ENCODE assay signal across 11 cellular contexts in the genomic region with DNA sequence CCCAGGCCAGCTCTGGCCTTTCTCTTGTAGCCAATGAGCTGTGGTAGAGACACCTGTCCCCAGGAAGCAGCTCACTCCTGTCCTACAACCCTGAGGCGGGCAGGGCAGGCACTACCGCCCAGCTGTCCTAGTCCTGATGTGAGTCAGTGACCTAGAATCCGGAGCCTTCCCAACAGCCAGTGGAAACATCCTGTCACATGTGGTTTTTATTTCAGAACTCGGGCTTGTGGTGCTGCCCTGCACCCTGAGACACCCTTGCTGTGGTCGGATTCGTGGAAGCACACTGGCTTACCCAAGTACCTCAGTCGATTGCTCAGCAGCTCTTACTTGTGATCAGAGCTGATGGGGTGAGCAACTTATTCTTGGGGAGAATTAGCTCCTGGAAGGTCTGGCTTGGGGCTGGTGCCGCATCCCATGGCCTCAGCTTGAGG.
A peak's percentile ranks its signal among the peaks of the same experiment; 100 is the strongest.
DNase-seq lines count a peak whose midpoint lies in the region; ATAC-seq and TF ChIP-seq lines count a peak whose summit lies in the region.
"Had no signal": no experiment of that assay in that cellular context is flagged by ENCODE, and none has a peak within 500 bp of the region (broad histone marks: within the 10 kb centered on the region; RNA-seq: fewer than 3 reads in every experiment).

No MANE protein-coding gene starts in this region.

- peaks cover 48% of the 10 kb centered on the region for H3K27me3 Mint-ChIP-seq in stimulated activated naive CD8-positive, alpha-beta T cell treated with anti-CD3 and anti-CD28 coated beads, Interleukin-15, amount 100 ng/mL, for 72 hours

- H3K4me3 Mint-ChIP-seq in stimulated activated naive CD8-positive, alpha-beta T cell treated with anti-CD3 and anti-CD28 coated beads, Interleukin-15, amount 100 ng/mL, for 72 hours = no peak overlapping the region

- no peak for TF ChIP-seq RAD21 in SK-N-SH (IDR thresholded peaks at IDR 0.05; ENCODE audit: low read length)

- H2AFZ ChIP-seq in SK-N-SH (ENCODE audit: low read depth) = no peak overlapping the region

- H3K9ac ChIP-seq in SK-N-SH = no peak overlapping the region
- H3K9ac ChIP-seq: KMS-11 had no signal

- POLR2A ChIA-PET in SK-N-SH (lab: Yijun Ruan, JAX) = no interaction called here

- TF ChIP-seq EP300 in SK-N-SH (IDR thresholded peaks at IDR 0.05; ENCODE audit: borderline replicate concordance in 1 of 2, low read depth in 1 of 2, low read length in 1 of 2) (no peak), suprapubic skin (IDR thresholded peaks at IDR 0.05) (no peak)

- H3K9me3 ChIP-seq in SK-N-SH = no peaks in the 10 kb centered on the region
- no peaks in the 10 kb centered on the region for H3K9me3 ChIP-seq in suprapubic skin
- H3K9me3 ChIP-seq: right atrium auricular region had no signal

- CTCF ChIA-PET in SK-N-SH (lab: Yijun Ruan, JAX) = interaction anchor here (0.5 to 1.8 kb wide), 3 partner anchors 20 to 1941 kb away, joined by 3 to 5 read pairs (median 4); no protein-coding TSS in a partner anchor

- no peaks in the 10 kb centered on the region for H3K36me3 ChIP-seq in SK-N-SH (replicated peaks in 1 of 2; ENCODE audit: control insufficient read depth in 1 of 2, insufficient read depth in 2 of 2, low read length in 1 of 2)
- H3K36me3 ChIP-seq in suprapubic skin = no peaks in the 10 kb centered on the region
- H3K36me3 ChIP-seq: right atrium auricular region had no signal

- no peak overlapping the region for H3K27ac Mint-ChIP-seq in stimulated activated naive CD8-positive, alpha-beta T cell treated with anti-CD3 and anti-CD28 coated beads, Interleukin-15, amount 100 ng/mL, for 72 hours

- H3K4me2 ChIP-seq in SK-N-SH = no peak overlapping the region
- H3K4me2 ChIP-seq: KMS-11 had no signal

- H3K27ac ChIP-seq in SK-N-SH (ENCODE audit: low read depth in 2 of 2, low read length in 1 of 2) (no peak overlapping the region), suprapubic skin (no peak overlapping the region)
- H3K27ac ChIP-seq: KMS-11, right atrium auricular region had no signal

- 31% methylated on average over 4 of the region's 8 CpGs for WGBS in SK-N-SH (ENCODE audit: low lambda C conversion rate)
- WGBS in suprapubic skin = 70% methylated on average over 2 of the region's 8 CpGs

- DNase-seq in stimulated activated naive CD8-positive, alpha-beta T cell treated with anti-CD3 and anti-CD28 coated beads, Interleukin-15, Interleukin-2, amounts not matched to agents 100 U/mL and 50 U/mL, for 24 hours = no peak
- DNase-seq in stimulated activated naive CD8-positive, alpha-beta T cell treated with anti-CD3 and anti-CD28 coated beads, Interleukin-15, amount 100 ng/mL, for 72 hours = no peak
- DNase-seq in SK-N-SH (no peak), NCI-H1694 (lab: John Stamatoyannopoulos, UW) (no peak), suprapubic skin (ENCODE audit: low spot score in 2 of 2) (no peak), NCI-H82 (lab: John Stamatoyannopoulos, UW) (no peak)
- DNase-seq: activated CD8-positive, alpha-beta memory T cell treated with anti-CD3 and anti-CD28 coated beads for 24 hours had no signal

- H3K79me2 ChIP-seq in SK-N-SH (ENCODE audit: insufficient read depth) = no peaks in the 10 kb centered on the region

- peaks cover 1% of the 10 kb centered on the region; the same call in 1 of the 2 replicates for H3K27me3 ChIP-seq in SK-N-SH (ENCODE audit: insufficient read depth)
- no peaks in the 10 kb centered on the region for H3K27me3 ChIP-seq in suprapubic skin
- H3K27me3 ChIP-seq: right atrium auricular region had no signal

- no peaks in the 10 kb centered on the region for H3K4me1 Mint-ChIP-seq in stimulated activated naive CD8-positive, alpha-beta T cell treated with anti-CD3 and anti-CD28 coated beads, Interleukin-15, amount 100 ng/mL, for 72 hours

- no peaks in the 10 kb centered on the region for H3F3A ChIP-seq in SK-N-SH (replicated peaks; ENCODE audit: insufficient read depth)

- peak; percentile 65 for ATAC-seq in stimulated activated naive CD8-positive, alpha-beta T cell treated with anti-CD3 and anti-CD28 coated beads, Interleukin-15, Interleukin-2, amounts not matched to agents 100 U/mL and 50 U/mL, for 24 hours
- ATAC-seq in stimulated activated naive CD8-positive, alpha-beta T cell treated with anti-CD3 and anti-CD28 coated beads, Interleukin-15, amount 100 ng/mL, for 72 hours = no peak
- ATAC-seq in esophagus mucosa (peak; percentile 38), GM21367 (IDR thresholded peaks at IDR 0.05; ENCODE audit: unreplicated experiment) (no peak)

- H3K4me1 ChIP-seq in SK-N-SH (ENCODE audit: control insufficient read depth in 1 of 2, insufficient read depth in 2 of 2, low read depth in 1 of 2, low read length in 1 of 2) (no peaks in the 10 kb centered on the region), suprapubic skin (peaks cover 3% of the 10 kb centered on the region)
- H3K4me1 ChIP-seq: right atrium auricular region had no signal

- H4K20me1 ChIP-seq in SK-N-SH (ENCODE audit: insufficient read depth) = no peaks in the 10 kb centered on the region

- no peaks in the 10 kb centered on the region for H3K9me3 Mint-ChIP-seq in stimulated activated naive CD8-positive, alpha-beta T cell treated with anti-CD3 and anti-CD28 coated beads, Interleukin-15, amount 100 ng/mL, for 72 hours

- H3K9me2 ChIP-seq in SK-N-SH = no peaks in the 10 kb centered on the region

- no peak overlapping the region for H3K4me3 ChIP-seq in SK-N-SH (ENCODE audit: low read depth in 2 of 2, low read length in 1 of 2)
- H3K4me3 ChIP-seq in suprapubic skin = no peak overlapping the region
- H3K4me3 ChIP-seq: right atrium auricular region had no signal

- TF ChIP-seq CTCF in SK-N-SH (IDR thresholded peaks at IDR 0.05) = no peak
- no peak for TF ChIP-seq CTCF in suprapubic skin (IDR thresholded peaks at IDR 0.05)

- no peak for TF ChIP-seq POLR2A in suprapubic skin (IDR thresholded peaks at IDR 0.05)

TF ChIP-seq in SK-N-SH, 30 proteins besides CTCF, POLR2A, EP300 and RAD21:
- TF ChIP-seq FOXM1 (IDR thresholded peaks at IDR 0.05; ENCODE audit: low read depth) = no peak
- TF ChIP-seq TCF12 (IDR thresholded peaks at IDR 0.05) = peak; percentile 56; the same call in 1 of the 2 replicates
TF ChIP-seq in SK-N-SH: peak in this region for 1.

Comparison
In these comparisons a context has a peak if more than half of its experiments do, and no peak if none do; other contexts are left out.
1. ATAC-seq: peak in stimulated activated naive CD8-positive, alpha-beta T cell treated with anti-CD3 and anti-CD28 coated beads, Interleukin-15, Interleukin-2, amounts not matched to agents 100 U/mL and 50 U/mL, for 24 hours (single experiment) and esophagus mucosa (single experiment); none in stimulated activated naive CD8-positive, alpha-beta T cell treated with anti-CD3 and anti-CD28 coated beads, Interleukin-15, amount 100 ng/mL, for 72 hours (single experiment) and GM21367 (single experiment).